ENCODE assay signal across 31 cellular contexts in the genomic region with DNA sequence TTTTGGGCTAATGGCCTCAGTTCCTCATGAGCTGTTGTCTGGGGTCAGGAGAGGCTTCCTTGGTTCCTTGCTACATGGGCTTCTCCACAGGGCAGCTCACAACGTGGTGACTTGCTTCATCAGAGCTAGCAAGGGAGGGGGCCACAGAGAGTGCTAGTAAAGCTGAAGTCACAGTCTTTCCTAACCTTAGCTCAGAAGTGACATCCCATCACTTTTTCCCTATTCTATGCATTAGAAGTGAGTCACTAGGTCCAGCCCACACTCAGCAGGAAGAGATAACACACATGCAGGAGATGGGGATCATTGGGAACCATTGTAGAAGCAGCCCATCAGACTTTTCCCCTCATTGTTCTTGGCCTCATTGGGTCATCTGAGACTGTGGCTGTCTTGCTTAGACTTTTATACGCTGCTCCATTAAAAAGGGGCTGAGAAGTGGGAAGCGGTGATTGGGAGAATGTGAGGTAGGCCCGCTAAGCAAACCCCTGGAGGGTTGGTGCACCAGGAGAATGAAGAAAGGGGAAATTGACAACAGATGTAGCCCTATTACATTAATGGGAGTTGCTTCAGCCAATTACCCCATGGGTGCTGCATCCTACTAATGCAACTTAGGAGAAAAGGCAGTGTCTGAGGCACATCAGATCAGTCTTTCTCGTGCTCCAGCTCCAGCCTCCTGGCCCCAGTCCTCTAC. TPM values are rescaled to one million over a fixed set of nuclear protein-coding genes. Genes with fewer than 3 reads are reported as not detected.
"Had no signal": no experiment of that assay in that cellular context is flagged by ENCODE, and none has a peak within 500 bp of the region (broad histone marks: within the 10 kb centered on the region; RNA-seq: fewer than 3 reads in every experiment).

No MANE protein-coding gene starts in this region.

- H3K9me3 ChIP-seq: ascending aorta, breast epithelium, esophagus muscularis mucosa, gastrocnemius medialis, heart left ventricle had no signal

- H3K4me3 ChIP-seq: ascending aorta, breast epithelium, coronary artery, dorsolateral prefrontal cortex, esophagus muscularis mucosa, gastrocnemius medialis, heart left ventricle had no signal

- H3K4me1 ChIP-seq: ascending aorta, breast epithelium, esophagus muscularis mucosa, foreskin keratinocyte, gastrocnemius medialis, heart left ventricle had no signal

- H3K27me3 ChIP-seq: ascending aorta, foreskin keratinocyte had no signal

- H3K36me3 ChIP-seq: ascending aorta, breast epithelium, esophagus muscularis mucosa, gastrocnemius medialis, heart left ventricle, WERI-Rb-1 had no signal

- H3K27ac ChIP-seq: ascending aorta, breast epithelium, coronary artery, dorsolateral prefrontal cortex, esophagus muscularis mucosa, foreskin keratinocyte, gastrocnemius medialis, heart left ventricle, WERI-Rb-1 had no signal

- ATAC-seq: activated CD4-positive, alpha-beta T cell treated with anti-CD3 and anti-CD28 coated beads for 36 hours; activated CD8-positive, alpha-beta memory T cell treated with anti-CD3 and anti-CD28 coated beads, Interleukin-2, amount 10 ng/mL, durations not matched to agents 7 days and 5 days; activated CD8-positive, alpha-beta T cell treated with anti-CD3 and anti-CD28 coated beads, Interleukin-2, amount 10 ng/mL, durations not matched to agents 7 days and 5 days; activated naive CD4-positive, alpha-beta T cell treated with anti-CD3 and anti-CD28 coated beads, Interleukin-2, amount 50 U/mL, for 72 hours; activated T-cell treated with anti-CD3 and anti-CD28 coated beads, Interleukin-2, amount 50 U/mL, for 72 hours; foreskin keratinocyte; gastrocnemius medialis; heart left ventricle; T-helper 17 cell had no signal

- DNase-seq: activated B cell treated with CpG ODN at 0.5 μM for 24 hours; activated CD4-positive, alpha-beta memory T cell treated with anti-CD3 and anti-CD28 coated beads for 36 hours; activated CD4-positive, alpha-beta T cell treated with anti-CD3 and anti-CD28 coated beads for 36 hours; activated CD4-positive, alpha-beta T cell treated with anti-CD3 and anti-CD28 coated beads, Interleukin-2, amount 10 ng/mL, durations not matched to agents 24 days and 14 days; activated CD4-positive, CD25-positive, alpha-beta regulatory T cell treated with anti-CD3 and anti-CD28 coated beads, Interleukin-2, amount 50 U/mL, for 72 hours; activated CD8-positive, alpha-beta memory T cell treated with anti-CD3 and anti-CD28 coated beads, Interleukin-2, amount 10 ng/mL, durations not matched to agents 7 days and 5 days; activated CD8-positive, alpha-beta memory T cell treated with anti-CD3 and anti-CD28 coated beads, Interleukin-2, amount 50 U/mL, for 48 hours; activated CD8-positive, alpha-beta T cell treated with anti-CD3 and anti-CD28 coated beads, Interleukin-2, amount 10 ng/mL, durations not matched to agents 7 days and 5 days; activated gamma-delta T cell; activated naive CD4-positive, alpha-beta T cell; activated naive CD4-positive, alpha-beta T cell treated with anti-CD3 and anti-CD28 coated beads, Interleukin-2, amount 10 ng/mL, durations not matched to agents 7 days and 5 days; activated naive CD8-positive, alpha-beta T cell treated with anti-CD3 and anti-CD28 coated beads, Interleukin-2, amount 10 ng/mL, durations not matched to agents 7 days and 5 days; activated T-cell treated with anti-CD3 and anti-CD28 coated beads for 4 hours; activated T-cell treated with anti-CD3 and anti-CD28 coated beads, Interleukin-2, amount 50 U/mL, for 24 hours; activated T-cell treated with anti-CD3 and anti-CD28 coated beads, Interleukin-2, amount 50 U/mL, for 72 hours; dorsolateral prefrontal cortex; effector memory CD4-positive, alpha-beta T cell; erythroblast; foreskin keratinocyte; gastrocnemius medialis; glutamatergic neuron; heart left ventricle; T-helper 17 cell; T1000; WERI-Rb-1 had no signal

RNA-seq across cellular contexts. Expression of a gene that starts 22.1 kb away (rescaled TPM):
- total RNA-seq: activated B cell treated with CpG ODN at 0.5 μM for 24 hours; activated CD4-positive, alpha-beta memory T cell treated with anti-CD3 and anti-CD28 coated beads for 36 hours; activated CD4-positive, alpha-beta T cell treated with anti-CD3 and anti-CD28 coated beads for 36 hours; activated CD4-positive, alpha-beta T cell treated with anti-CD3 and anti-CD28 coated beads, Interleukin-2, amount 10 ng/mL, durations not matched to agents 24 days and 14 days; activated CD8-positive, alpha-beta memory T cell treated with anti-CD3 and anti-CD28 coated beads for 36 hours; activated CD8-positive, alpha-beta memory T cell treated with anti-CD3 and anti-CD28 coated beads, Interleukin-2, amount 10 ng/mL, durations not matched to agents 7 days and 5 days; activated CD8-positive, alpha-beta T cell treated with anti-CD3 and anti-CD28 coated beads, Interleukin-2, amount 10 ng/mL, durations not matched to agents 7 days and 5 days; activated naive CD4-positive, alpha-beta T cell treated with anti-CD3 and anti-CD28 coated beads, Interleukin-2, amount 50 U/mL, for 72 hours; activated naive CD8-positive, alpha-beta T cell treated with anti-CD3 and anti-CD28 coated beads, Interleukin-2, amount 10 ng/mL, durations not matched to agents 7 days and 5 days; activated T-cell treated with anti-CD3 and anti-CD28 coated beads, Interleukin-2, amount 50 U/mL, for 72 hours; foreskin keratinocyte; T-helper 17 cell had no signal
- polyA plus RNA-seq: foreskin keratinocyte had no signal
